Comparison of ENCODE assay signal across 2 cellular contexts in genomic region chr2:8149985-8150547, GRCh38.
TF ChIP-seq lines count a peak whose summit lies in the region.

No MANE protein-coding gene starts in this region.

TF ChIP-seq in HepG2, 621 proteins besides CTCF, POLR2A, EP300 and RAD21:
- TF ChIP-seq ZMYM3 (CRISPR knock-in tag; IDR thresholded peaks at IDR 0.05), result no peak
- TF ChIP-seq, protein P1, sequence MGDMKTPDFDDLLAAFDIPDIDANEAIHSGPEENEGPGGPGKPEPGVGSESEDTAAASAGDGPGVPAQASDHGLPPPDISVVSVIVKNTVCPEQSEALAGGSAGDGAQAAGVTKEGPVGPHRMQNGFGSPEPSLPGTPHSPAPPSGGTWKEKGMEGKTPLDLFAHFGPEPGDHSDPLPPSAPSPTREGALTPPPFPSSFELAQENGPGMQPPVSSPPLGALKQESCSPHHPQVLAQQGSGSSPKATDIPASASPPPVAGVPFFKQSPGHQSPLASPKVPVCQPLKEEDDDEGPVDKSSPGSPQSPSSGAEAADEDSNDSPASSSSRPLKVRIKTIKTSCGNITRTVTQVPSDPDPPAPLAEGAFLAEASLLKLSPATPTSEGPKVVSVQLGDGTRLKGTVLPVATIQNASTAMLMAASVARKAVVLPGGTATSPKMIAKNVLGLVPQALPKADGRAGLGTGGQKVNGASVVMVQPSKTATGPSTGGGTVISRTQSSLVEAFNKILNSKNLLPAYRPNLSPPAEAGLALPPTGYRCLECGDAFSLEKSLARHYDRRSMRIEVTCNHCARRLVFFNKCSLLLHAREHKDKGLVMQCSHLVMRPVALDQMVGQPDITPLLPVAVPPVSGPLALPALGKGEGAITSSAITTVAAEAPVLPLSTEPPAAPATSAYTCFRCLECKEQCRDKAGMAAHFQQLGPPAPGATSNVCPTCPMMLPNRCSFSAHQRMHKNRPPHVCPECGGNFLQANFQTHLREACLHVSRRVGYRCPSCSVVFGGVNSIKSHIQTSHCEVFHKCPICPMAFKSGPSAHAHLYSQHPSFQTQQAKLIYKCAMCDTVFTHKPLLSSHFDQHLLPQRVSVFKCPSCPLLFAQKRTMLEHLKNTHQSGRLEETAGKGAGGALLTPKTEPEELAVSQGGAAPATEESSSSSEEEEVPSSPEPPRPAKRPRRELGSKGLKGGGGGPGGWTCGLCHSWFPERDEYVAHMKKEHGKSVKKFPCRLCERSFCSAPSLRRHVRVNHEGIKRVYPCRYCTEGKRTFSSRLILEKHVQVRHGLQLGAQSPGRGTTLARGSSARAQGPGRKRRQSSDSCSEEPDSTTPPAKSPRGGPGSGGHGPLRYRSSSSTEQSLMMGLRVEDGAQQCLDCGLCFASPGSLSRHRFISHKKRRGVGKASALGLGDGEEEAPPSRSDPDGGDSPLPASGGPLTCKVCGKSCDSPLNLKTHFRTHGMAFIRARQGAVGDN (CRISPR knock-in tag; IDR thresholded peaks at IDR 0.05), result peak; percentile 39; the same call in 1 of the 2 replicates
TF ChIP-seq in HepG2: peak in this region for 1.

TF ChIP-seq in H1, 55 proteins besides CTCF, POLR2A, EP300 and RAD21:
- TF ChIP-seq SP4 (IDR thresholded peaks at IDR 0.05; ENCODE audit: low read length) (no peak), ASH2L (IDR thresholded peaks at IDR 0.05; ENCODE audit: low read length) (no peak), SAP30 (IDR thresholded peaks at IDR 0.05; ENCODE audit: insufficient read depth, insufficient replicate concordance, low read length) (no peak), MAFK (IDR thresholded peaks at IDR 0.05; ENCODE audit: low read depth, low read length) (no peak), BRCA1 (IDR thresholded peaks at IDR 0.05; ENCODE audit: low read depth, low read length) (no peak), JUND (IDR thresholded peaks at IDR 0.05; ENCODE audit: low read length) (no peak), CHD1 (IDR thresholded peaks at IDR 0.05; ENCODE audit: low read depth, low read length) (no peak), NRF1 (IDR thresholded peaks at IDR 0.05; ENCODE audit: low read depth, low read length) (no peak), TEAD4 (IDR thresholded peaks at IDR 0.05; ENCODE audit: low read depth, low read length) (peak; percentile 67)
